1 cellular context compared by ENCODE assay signal in genomic region chr1:246065592-246065991, GRCh38.
TF ChIP-seq lines count a peak whose summit lies in the region.

No MANE protein-coding gene starts in this region.

TF ChIP-seq in GM23338, 12 proteins besides CTCF, POLR2A, EP300 and RAD21 (continued from another document):
- TF ChIP-seq ZNF331 (CRISPR knock-in tag; IDR thresholded peaks at IDR 0.05; ENCODE audit: low read depth) = no peak
- TF ChIP-seq ZNF462 (CRISPR knock-in tag; IDR thresholded peaks at IDR 0.05) = no peak
- TF ChIP-seq, protein P1, sequence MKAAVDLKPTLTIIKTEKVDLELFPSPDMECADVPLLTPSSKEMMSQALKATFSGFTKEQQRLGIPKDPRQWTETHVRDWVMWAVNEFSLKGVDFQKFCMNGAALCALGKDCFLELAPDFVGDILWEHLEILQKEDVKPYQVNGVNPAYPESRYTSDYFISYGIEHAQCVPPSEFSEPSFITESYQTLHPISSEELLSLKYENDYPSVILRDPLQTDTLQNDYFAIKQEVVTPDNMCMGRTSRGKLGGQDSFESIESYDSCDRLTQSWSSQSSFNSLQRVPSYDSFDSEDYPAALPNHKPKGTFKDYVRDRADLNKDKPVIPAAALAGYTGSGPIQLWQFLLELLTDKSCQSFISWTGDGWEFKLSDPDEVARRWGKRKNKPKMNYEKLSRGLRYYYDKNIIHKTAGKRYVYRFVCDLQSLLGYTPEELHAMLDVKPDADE (IDR thresholded peaks at IDR 0.05) = no peak
- no peak for TF ChIP-seq POLR2AphosphoS5 (IDR thresholded peaks at IDR 0.05; ENCODE audit: low read depth)
- no peak for TF ChIP-seq CREB1 (CRISPR knock-in tag; IDR thresholded peaks at IDR 0.05; ENCODE audit: low read depth)
- TF ChIP-seq ZNF114 (CRISPR knock-in tag; IDR thresholded peaks at IDR 0.05) = no peak
